1 cellular context compared by ENCODE assay signal in the genomic region with DNA sequence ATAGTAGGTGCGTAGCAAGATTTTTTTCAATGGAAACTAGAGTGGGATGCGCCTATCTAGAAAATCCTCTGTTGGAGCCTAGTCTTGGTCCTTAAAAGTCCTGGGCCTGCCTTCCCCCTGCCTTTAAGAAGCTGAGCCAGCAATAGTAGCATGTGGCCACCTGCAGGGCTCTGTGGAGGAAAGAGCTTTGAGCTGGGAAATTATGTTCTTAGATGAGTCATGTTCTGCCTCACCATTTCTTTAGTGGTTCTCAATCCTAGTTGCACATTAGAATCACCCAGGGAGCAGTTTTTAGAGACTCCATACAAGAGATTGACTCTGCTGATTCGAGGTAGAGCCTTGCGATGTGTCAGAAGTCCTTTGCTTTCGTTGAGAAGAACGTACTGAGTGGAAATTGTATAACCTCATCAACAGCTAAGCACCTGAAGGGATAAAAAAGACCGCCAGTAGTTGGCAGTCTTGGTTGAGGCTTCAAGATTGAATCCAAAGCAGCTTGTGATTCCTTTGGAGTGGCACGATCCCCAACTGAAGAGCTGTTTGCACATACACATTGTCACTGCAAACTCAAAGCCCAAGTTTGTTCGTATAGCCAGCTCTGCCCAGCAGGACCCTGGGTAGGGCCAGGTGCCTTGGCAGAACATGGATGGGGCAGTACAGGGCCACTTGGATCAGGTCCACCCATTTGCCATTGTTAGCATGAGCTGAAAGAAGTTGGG.
TF ChIP-seq lines count a peak whose summit lies in the region.

No MANE protein-coding gene starts in this region.

TF ChIP-seq in K562, 482 proteins besides CTCF, POLR2A, EP300 and RAD21 (continued from another document):
- TF ChIP-seq CHD7 (IDR thresholded peaks at IDR 0.05; ENCODE audit: low read depth, low read length), result no peak
- TF ChIP-seq, protein P1, sequence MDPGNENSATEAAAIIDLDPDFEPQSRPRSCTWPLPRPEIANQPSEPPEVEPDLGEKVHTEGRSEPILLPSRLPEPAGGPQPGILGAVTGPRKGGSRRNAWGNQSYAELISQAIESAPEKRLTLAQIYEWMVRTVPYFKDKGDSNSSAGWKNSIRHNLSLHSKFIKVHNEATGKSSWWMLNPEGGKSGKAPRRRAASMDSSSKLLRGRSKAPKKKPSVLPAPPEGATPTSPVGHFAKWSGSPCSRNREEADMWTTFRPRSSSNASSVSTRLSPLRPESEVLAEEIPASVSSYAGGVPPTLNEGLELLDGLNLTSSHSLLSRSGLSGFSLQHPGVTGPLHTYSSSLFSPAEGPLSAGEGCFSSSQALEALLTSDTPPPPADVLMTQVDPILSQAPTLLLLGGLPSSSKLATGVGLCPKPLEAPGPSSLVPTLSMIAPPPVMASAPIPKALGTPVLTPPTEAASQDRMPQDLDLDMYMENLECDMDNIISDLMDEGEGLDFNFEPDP (CRISPR knock-in tag; IDR thresholded peaks at IDR 0.05), result no peak
- TF ChIP-seq ZC3H11A (IDR thresholded peaks at IDR 0.05; ENCODE audit: low read depth, low read length), result no peak
- TF ChIP-seq TRIM24 (IDR thresholded peaks at IDR 0.05), result no peak
- no peak for TF ChIP-seq ZNF507 (tag; conservative IDR thresholded peaks at IDR 0.05)
- TF ChIP-seq DEAF1 (CRISPR knock-in tag; IDR thresholded peaks at IDR 0.05), result no peak
- TF ChIP-seq DPF2 (IDR thresholded peaks at IDR 0.05), result no peak
- TF ChIP-seq FOXJ2 (tag; IDR thresholded peaks at IDR 0.05), result no peak
